17 cellular contexts compared by ENCODE assay signal in genomic region chr17:75824050-75824552, GRCh38.
"Had no signal": no experiment of that assay in that cellular context is flagged by ENCODE, and none has a peak within 500 bp of the region (broad histone marks: within the 10 kb centered on the region; RNA-seq: fewer than 3 reads in every experiment).

No MANE protein-coding gene starts in this region.

- H3K4me1 ChIP-seq: foreskin keratinocyte had no signal

- ATAC-seq: activated naive CD4-positive, alpha-beta T cell treated with anti-CD3 and anti-CD28 coated beads, Interleukin-2, amount 50 U/mL, for 72 hours; activated T-cell treated with anti-CD3 and anti-CD28 coated beads, Interleukin-2, amount 50 U/mL, for 72 hours; foreskin keratinocyte; right cardiac atrium had no signal

- H3K4me3 ChIP-seq: colonic mucosa, hepatocyte, prostate gland, thoracic aorta, upper lobe of right lung had no signal

- H3K9me3 ChIP-seq: colonic mucosa, prostate gland, thoracic aorta, upper lobe of right lung had no signal

- DNase-seq: activated CD4-positive, alpha-beta T cell treated with anti-CD3 and anti-CD28 coated beads, Interleukin-2, amount 50 U/mL, for 1 hour; activated CD4-positive, CD25-positive, alpha-beta regulatory T cell; activated CD8-positive, alpha-beta memory T cell treated with anti-CD3 and anti-CD28 coated beads, Interleukin-2, amount 50 U/mL, for 4 hours; activated effector memory CD4-positive, alpha-beta T cell treated with anti-CD3 and anti-CD28 coated beads, Interleukin-2, amount 50 U/mL, for 16 hours; activated T-cell treated with anti-CD3 and anti-CD28 coated beads, Interleukin-2, amount 50 U/mL, for 72 hours; colonic mucosa; endodermal cell; foreskin keratinocyte; stimulated activated CD4-positive, alpha-beta T cell treated with anti-CD3 and anti-CD28 coated beads, Interleukin-2, amount 100 ng/mL, for 48 hours; upper lobe of right lung had no signal

- H3K9me3 Mint-ChIP-seq: activated naive CD4-positive, alpha-beta T cell treated with anti-CD3 and anti-CD28 coated beads, Interleukin-2, amount 50 U/mL, for 72 hours; activated T-cell treated with anti-CD3 and anti-CD28 coated beads, Interleukin-2, amount 50 U/mL, for 72 hours; endodermal cell; neural crest cell; T-helper 2 cell treated with Interferon-gamma antibody and Interleukin-4, amounts not matched to agents 5 μg/mL and 100 μg/mL, for 36 hours had no signal

- H3K27ac Mint-ChIP-seq: activated T-cell treated with anti-CD3 and anti-CD28 coated beads, Interleukin-2, amount 50 U/mL, for 72 hours; endodermal cell had no signal

- H3K36me3 ChIP-seq: colonic mucosa had no signal

- H3K27ac ChIP-seq: colonic mucosa, foreskin keratinocyte, prostate gland, thoracic aorta, upper lobe of right lung had no signal

- H3K27me3 ChIP-seq: colonic mucosa, foreskin keratinocyte, hepatocyte, upper lobe of right lung had no signal

- H3K4me3 Mint-ChIP-seq: activated T-cell treated with anti-CD3 and anti-CD28 coated beads, Interleukin-2, amount 50 U/mL, for 72 hours; endodermal cell; neural crest cell; T-helper 2 cell treated with Interferon-gamma antibody and Interleukin-4, amounts not matched to agents 5 μg/mL and 100 μg/mL, for 36 hours had no signal

- H3K36me3 Mint-ChIP-seq: activated naive CD4-positive, alpha-beta T cell treated with anti-CD3 and anti-CD28 coated beads, Interleukin-2, amount 50 U/mL, for 72 hours had no signal
